In the genomic region with DNA sequence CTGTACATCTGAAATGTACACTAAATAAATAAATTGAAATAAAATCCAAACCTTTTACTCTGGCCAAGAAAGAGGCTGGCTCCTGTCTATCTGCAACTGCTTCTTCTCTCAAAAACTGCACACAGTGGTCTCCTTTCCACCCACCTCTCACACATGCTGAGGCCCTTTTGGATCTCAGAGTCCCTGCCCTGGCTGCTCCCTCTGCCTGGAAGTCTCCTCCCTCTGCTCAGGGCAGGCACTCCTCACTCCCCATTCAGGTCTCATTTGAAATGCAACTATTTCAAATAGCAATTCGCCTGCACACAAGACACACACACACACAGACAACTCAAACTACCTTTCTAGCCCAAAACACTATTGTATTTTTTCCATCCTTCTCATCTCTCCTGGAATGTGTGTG, we compare ENCODE assay signal across 1 cellular context.
TF ChIP-seq lines count a peak whose summit lies in the region.

No MANE protein-coding gene starts in this region.

TF ChIP-seq in liver, 16 proteins besides CTCF, POLR2A, EP300 and RAD21 (continued from another document):
- TF ChIP-seq, protein P1, sequence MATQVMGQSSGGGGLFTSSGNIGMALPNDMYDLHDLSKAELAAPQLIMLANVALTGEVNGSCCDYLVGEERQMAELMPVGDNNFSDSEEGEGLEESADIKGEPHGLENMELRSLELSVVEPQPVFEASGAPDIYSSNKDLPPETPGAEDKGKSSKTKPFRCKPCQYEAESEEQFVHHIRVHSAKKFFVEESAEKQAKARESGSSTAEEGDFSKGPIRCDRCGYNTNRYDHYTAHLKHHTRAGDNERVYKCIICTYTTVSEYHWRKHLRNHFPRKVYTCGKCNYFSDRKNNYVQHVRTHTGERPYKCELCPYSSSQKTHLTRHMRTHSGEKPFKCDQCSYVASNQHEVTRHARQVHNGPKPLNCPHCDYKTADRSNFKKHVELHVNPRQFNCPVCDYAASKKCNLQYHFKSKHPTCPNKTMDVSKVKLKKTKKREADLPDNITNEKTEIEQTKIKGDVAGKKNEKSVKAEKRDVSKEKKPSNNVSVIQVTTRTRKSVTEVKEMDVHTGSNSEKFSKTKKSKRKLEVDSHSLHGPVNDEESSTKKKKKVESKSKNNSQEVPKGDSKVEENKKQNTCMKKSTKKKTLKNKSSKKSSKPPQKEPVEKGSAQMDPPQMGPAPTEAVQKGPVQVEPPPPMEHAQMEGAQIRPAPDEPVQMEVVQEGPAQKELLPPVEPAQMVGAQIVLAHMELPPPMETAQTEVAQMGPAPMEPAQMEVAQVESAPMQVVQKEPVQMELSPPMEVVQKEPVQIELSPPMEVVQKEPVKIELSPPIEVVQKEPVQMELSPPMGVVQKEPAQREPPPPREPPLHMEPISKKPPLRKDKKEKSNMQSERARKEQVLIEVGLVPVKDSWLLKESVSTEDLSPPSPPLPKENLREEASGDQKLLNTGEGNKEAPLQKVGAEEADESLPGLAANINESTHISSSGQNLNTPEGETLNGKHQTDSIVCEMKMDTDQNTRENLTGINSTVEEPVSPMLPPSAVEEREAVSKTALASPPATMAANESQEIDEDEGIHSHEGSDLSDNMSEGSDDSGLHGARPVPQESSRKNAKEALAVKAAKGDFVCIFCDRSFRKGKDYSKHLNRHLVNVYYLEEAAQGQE (IDR thresholded peaks at IDR 0.05): peak; percentile 46
- TF ChIP-seq RXRA (IDR thresholded peaks at IDR 0.05) (peak; percentile 23 to 25), YY1 (IDR thresholded peaks at IDR 0.05) (peak; percentile 74), EGR1 (IDR thresholded peaks at IDR 0.05; ENCODE audit: low read depth in 2 of 2) (no peak)
- TF ChIP-seq, protein P2, sequence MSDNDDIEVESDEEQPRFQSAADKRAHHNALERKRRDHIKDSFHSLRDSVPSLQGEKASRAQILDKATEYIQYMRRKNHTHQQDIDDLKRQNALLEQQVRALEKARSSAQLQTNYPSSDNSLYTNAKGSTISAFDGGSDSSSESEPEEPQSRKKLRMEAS (IDR thresholded peaks at IDR 0.05): no peak
